In genomic region chr12:67988600-67988999, GRCh38 we compare ENCODE assay signal across 11 cellular contexts. TPM values are rescaled to one million over a fixed set of nuclear protein-coding genes. Genes with fewer than 3 reads are reported as not detected.
DNase-seq lines count a peak whose midpoint lies in the region; ATAC-seq and TF ChIP-seq lines count a peak whose summit lies in the region.
"Had no signal": no experiment of that assay in that cellular context is flagged by ENCODE, and none has a peak within 500 bp of the region (broad histone marks: within the 10 kb centered on the region; RNA-seq: fewer than 3 reads in every experiment).

No MANE protein-coding gene starts in this region.

- no peaks in the 10 kb centered on the region for H3K9me3 Mint-ChIP-seq in activated CD8-positive, alpha-beta T cell treated with anti-CD3 and anti-CD28 coated beads for 36 hours
- H3K9me3 Mint-ChIP-seq in activated CD8-positive, alpha-beta T cell treated with anti-CD3 and anti-CD28 coated beads, Interleukin-2, amount 10 ng/mL, durations not matched to agents 7 days and 5 days (ENCODE audit: insufficient read depth), result no peaks in the 10 kb centered on the region

- no peak overlapping the region for H3K27ac Mint-ChIP-seq in activated CD8-positive, alpha-beta T cell treated with anti-CD3 and anti-CD28 coated beads for 36 hours
- no peak overlapping the region for H3K27ac Mint-ChIP-seq in activated CD8-positive, alpha-beta T cell treated with anti-CD3 and anti-CD28 coated beads, Interleukin-2, amount 10 ng/mL, durations not matched to agents 7 days and 5 days

- TF ChIP-seq POLR2A in spleen (IDR thresholded peaks at IDR 0.05), result no peak

- no peaks in the 10 kb centered on the region for H3K36me3 ChIP-seq in spleen
- H3K36me3 ChIP-seq: esophagus muscularis mucosa had no signal

- H3K4me3 ChIP-seq in spleen, result peak overlapping the region in 1 of 8 donors; percentile 60
- H3K4me3 ChIP-seq: esophagus muscularis mucosa had no signal

- no peak overlapping the region for H3K4me3 Mint-ChIP-seq in activated CD8-positive, alpha-beta T cell treated with anti-CD3 and anti-CD28 coated beads for 36 hours
- H3K4me3 Mint-ChIP-seq in activated CD8-positive, alpha-beta T cell treated with anti-CD3 and anti-CD28 coated beads, Interleukin-2, amount 10 ng/mL, durations not matched to agents 7 days and 5 days, result no peak overlapping the region

- 48 to 85% (median 61%) methylated on average over 1 of the region's 1 CpG for WGBS in spleen, 5 donors

- peaks cover 0 to 52% (median 17%) of the 10 kb centered on the region in 6 donors for H3K4me1 ChIP-seq in spleen
- H3K4me1 ChIP-seq: esophagus muscularis mucosa had no signal

- no peaks in the 10 kb centered on the region for H3K36me3 Mint-ChIP-seq in activated CD8-positive, alpha-beta T cell treated with anti-CD3 and anti-CD28 coated beads for 36 hours (ENCODE audit: low read depth)
- H3K36me3 Mint-ChIP-seq in activated CD8-positive, alpha-beta T cell treated with anti-CD3 and anti-CD28 coated beads, Interleukin-2, amount 10 ng/mL, durations not matched to agents 7 days and 5 days (ENCODE audit: low read depth), result peaks cover 2% of the 10 kb centered on the region

- intact Hi-C loops in activated CD8-positive, alpha-beta T cell treated with anti-CD3 and anti-CD28 coated beads for 36 hours (cut with micrococcal nuclease), result no loop called here
- intact Hi-C loops in spleen (cut with DNase I; ENCODE audit: low total_unique reads), result no loop called here

- H3K4me1 Mint-ChIP-seq in activated CD8-positive, alpha-beta T cell treated with anti-CD3 and anti-CD28 coated beads for 36 hours (ENCODE audit: low read depth), result peaks cover 36% of the 10 kb centered on the region
- H3K4me1 Mint-ChIP-seq in activated CD8-positive, alpha-beta T cell treated with anti-CD3 and anti-CD28 coated beads, Interleukin-2, amount 10 ng/mL, durations not matched to agents 7 days and 5 days (ENCODE audit: low read depth), result peaks cover 17% of the 10 kb centered on the region

- peak; percentile 43 for ATAC-seq in activated CD8-positive, alpha-beta T cell treated with anti-CD3 and anti-CD28 coated beads for 36 hours
- ATAC-seq in activated CD8-positive, alpha-beta T cell treated with anti-CD3 and anti-CD28 coated beads, Interleukin-2, amount 10 ng/mL, durations not matched to agents 7 days and 5 days, result no peak
- peak; percentile 80 for ATAC-seq in GM21737 (IDR thresholded peaks at IDR 0.05; ENCODE audit: unreplicated experiment)
- peak; percentile 71 for ATAC-seq in HG03442 (IDR thresholded peaks at IDR 0.05; ENCODE audit: unreplicated experiment)

- CTCF ChIA-PET in activated CD8-positive, alpha-beta T cell treated with anti-CD3 and anti-CD28 coated beads for 36 hours (lab: Charles Lee), result interaction anchor here (1.1 to 3.0 kb wide), 3 partner anchors 14 to 52 kb away, joined by 3 to 18 read pairs (median 3); no protein-coding TSS in a partner anchor
- CTCF ChIA-PET in activated CD8-positive, alpha-beta T cell treated with anti-CD3 and anti-CD28 coated beads, Interleukin-2, amount 10 ng/mL, durations not matched to agents 7 days and 5 days (lab: Charles Lee), result interaction anchor here (0.6 to 2.9 kb wide), 2 partner anchors 13 to 265 kb away, joined by 3 to 8 read pairs; partner anchors contain the start of gene IL22

- no peak for DNase-seq in activated CD8-positive, alpha-beta T cell treated with anti-CD3 and anti-CD28 coated beads for 36 hours
- DNase-seq in activated CD8-positive, alpha-beta T cell treated with anti-CD3 and anti-CD28 coated beads, Interleukin-2, amount 10 ng/mL, durations not matched to agents 7 days and 5 days, result no peak
- DNase-seq in spleen (no peak), epidermal melanocyte (ENCODE audit: insufficient read length, low spot score) (no peak), retina (no peak), HuH-7.5 (ENCODE audit: low spot score) (no peak)
- DNase-seq: activated naive CD4-positive, alpha-beta T cell treated with Interleukin-2 at 50 U/mL for 16 hours had no signal

- no peak for TF ChIP-seq CTCF in activated CD8-positive, alpha-beta T cell treated with anti-CD3 and anti-CD28 coated beads for 36 hours (IDR thresholded peaks at IDR 0.05)
- TF ChIP-seq CTCF in spleen (IDR thresholded peaks at IDR 0.05 in 8 of 11, conservative IDR thresholded peaks at IDR 0.05 in 3 of 11), result no peak

- no peaks in the 10 kb centered on the region for H3K27me3 Mint-ChIP-seq in activated CD8-positive, alpha-beta T cell treated with anti-CD3 and anti-CD28 coated beads for 36 hours
- H3K27me3 Mint-ChIP-seq in activated CD8-positive, alpha-beta T cell treated with anti-CD3 and anti-CD28 coated beads, Interleukin-2, amount 10 ng/mL, durations not matched to agents 7 days and 5 days (ENCODE audit: low read depth), result no peaks in the 10 kb centered on the region

- POLR2A ChIA-PET in activated CD8-positive, alpha-beta T cell treated with anti-CD3 and anti-CD28 coated beads for 36 hours (lab: Charles Lee), result interaction anchor here (1.0 kb wide), 1 partner anchor 42 kb away, joined by 3 read pairs; no protein-coding TSS in a partner anchor
- POLR2A ChIA-PET in activated CD8-positive, alpha-beta T cell treated with anti-CD3 and anti-CD28 coated beads, Interleukin-2, amount 10 ng/mL, durations not matched to agents 7 days and 5 days (lab: Charles Lee), result no interaction called here

- no peaks in the 10 kb centered on the region for H3K27me3 ChIP-seq in spleen (replicated peaks in 1 of 7)
- H3K27me3 ChIP-seq: esophagus muscularis mucosa had no signal

- no peaks in the 10 kb centered on the region for H3K9me3 ChIP-seq in spleen
- H3K9me3 ChIP-seq: esophagus muscularis mucosa had no signal

- H3K27ac ChIP-seq in spleen, result peak overlapping the region in 7 of 8 donors; percentile 28 to 82 (median 62)
- H3K27ac ChIP-seq: esophagus muscularis mucosa had no signal

RNA-seq across cellular contexts. Expression of gene IFNG-AS1, which starts 0.6 kb away (rescaled TPM):
- total RNA-seq in activated CD8-positive, alpha-beta T cell treated with anti-CD3 and anti-CD28 coated beads for 36 hours, result under 1 TPM in 1 of 2 experiments, not detected in 1; 0.25 TPM
- total RNA-seq in activated CD8-positive, alpha-beta T cell treated with anti-CD3 and anti-CD28 coated beads, Interleukin-2, amount 10 ng/mL, durations not matched to agents 7 days and 5 days, result under 1 TPM in 1 of 2 experiments, not detected in 1; 0.21 TPM
- 10 to 100 TPM in 2 of 7 donors, 1 to 10 TPM in 5; 5.2 to 21.2 (median 7.6) TPM for total RNA-seq in spleen
- 1 to 10 TPM in 1 of 3 donors, under 1 TPM in 1, not detected in 1; 0.42 to 1.5 TPM for polyA plus RNA-seq in spleen
- total RNA-seq: esophagus muscularis mucosa, lung microvascular endothelial cell had no signal

Comparison
In these comparisons a context has a peak if more than half of its experiments do, and no peak if none do; other contexts are left out.
1. RNA of gene IFNG-AS1, which starts 0.6 kb away (total RNA-seq): 5.2 to 21.2 TPM in spleen; 0.25 TPM in activated CD8-positive, alpha-beta T cell treated with anti-CD3 and anti-CD28 coated beads for 36 hours and 0.21 TPM in activated CD8-positive, alpha-beta T cell treated with anti-CD3 and anti-CD28 coated beads, Interleukin-2, amount 10 ng/mL, durations not matched to agents 7 days and 5 days; every median in the first group is over 4 times any median in the second.